In genomic region chr14:101761032-101761880, GRCh38 we compare ENCODE assay signal across 8 cellular contexts. TPM values are rescaled to one million over a fixed set of nuclear protein-coding genes. Genes with fewer than 3 reads are reported as not detected.
DNase-seq lines count a peak whose midpoint lies in the region; ATAC-seq and TF ChIP-seq lines count a peak whose summit lies in the region.

Gene PPP2R5C, plus strand, starts transcription at chr14:101761709. Its CDS starts 185 bp downstream, at chr14:101761894.

- H3K9me3 ChIP-seq in body of pancreas (no peaks in the 10 kb centered on the region), iPS DF 6.9 (ENCODE audit: control insufficient read depth, insufficient read depth, low read length) (no peaks in the 10 kb centered on the region), gastrocnemius medialis (no peaks in the 10 kb centered on the region)

- H3K27ac ChIP-seq in body of pancreas = peak within 1 kb of the TSS; percentile 95 to 98 (median 96)
- H3K27ac ChIP-seq in iPS DF 6.9 (ENCODE audit: low read length) = no peak within 1 kb of the TSS
- H3K27ac ChIP-seq in gastrocnemius medialis = peak within 1 kb of the TSS; percentile 93 to 98 (median 96)

- ATAC-seq in GM18519 (IDR thresholded peaks at IDR 0.05; ENCODE audit: low FRiP score, unreplicated experiment) (peak; percentile 45), HG02981 (IDR thresholded peaks at IDR 0.05; ENCODE audit: unreplicated experiment) (peak; percentile 57), body of pancreas (peak; percentile 80), gastrocnemius medialis (peak; percentile 69 to 72)

- TF ChIP-seq CTCF in body of pancreas (IDR thresholded peaks at IDR 0.05) = peak in 1 of 7 experiments; percentile 7
- TF ChIP-seq CTCF in gastrocnemius medialis (IDR thresholded peaks at IDR 0.05 in 4 of 5, conservative IDR thresholded peaks at IDR 0.05 in 1 of 5) = no peak

- H3K4me1 ChIP-seq in body of pancreas = peaks cover 21% of the 10 kb centered on the region
- H3K4me1 ChIP-seq in iPS DF 6.9 (ENCODE audit: control insufficient read depth, insufficient read depth, low read length) = no peaks in the 10 kb centered on the region
- H3K4me1 ChIP-seq in gastrocnemius medialis = peaks cover 8 to 16% of the 10 kb centered on the region in 2 donors

- WGBS in body of pancreas, 2 donors = 0 to 3% methylated on average over 14 to 71 of the region's 110 CpGs
- WGBS in iPS DF 6.9 (ENCODE audit: insufficient coverage, insufficient read length) = no CpG with 5 or more reads among the region's 110 CpGs

- peak; percentile 55 for DNase-seq in NCI-H2107 treated with DMSO at 0.1 percent for 48 hours (lab: John Stamatoyannopoulos, UW; ENCODE audit: unreplicated experiment)
- DNase-seq in UCSD-AML1 (lab: John Stamatoyannopoulos, UW; ENCODE audit: unreplicated experiment) = peak; percentile 84
- DNase-seq in body of pancreas = peak; percentile 93 to 95 (median 94)
- DNase-seq in iPS DF 6.9 (ENCODE audit: low read depth, low spot score) = no peak
- peak; percentile 91 to 92 for DNase-seq in gastrocnemius medialis
- DNase-seq in OCI-M2 (lab: John Stamatoyannopoulos, UW; ENCODE audit: unreplicated experiment) = no peak

- in situ Hi-C loops in gastrocnemius medialis (cut with MboI; ENCODE audit: low sequenced_read_pairs in 4 of 4) = loop anchor here (25.0 kb wide), 3 partner anchors 176 to 551 kb away; partner anchors contain the start of genes DYNC1H1 (in 1 of the 4), MOK (in 1 of the 4) and ZNF839 (in 1 of the 4)

- peak; percentile 53 to 89 (median 78) for TF ChIP-seq POLR2A in body of pancreas (IDR thresholded peaks at IDR 0.05)
- peak; percentile 72 to 74 for TF ChIP-seq POLR2A in gastrocnemius medialis (IDR thresholded peaks at IDR 0.05)

- H3K36me3 ChIP-seq in body of pancreas (replicated peaks in 1 of 2; ENCODE audit: insufficient read depth in 1 of 2, low read depth in 2 of 2) (no peaks in the 10 kb centered on the region), iPS DF 6.9 (ENCODE audit: control insufficient read depth, insufficient read depth, low read length) (no peaks in the 10 kb centered on the region), gastrocnemius medialis (no peaks in the 10 kb centered on the region)

- H3K27me3 ChIP-seq in body of pancreas (no peaks in the 10 kb centered on the region), iPS DF 6.9 (ENCODE audit: control insufficient read depth, insufficient read depth, low read length) (no peaks in the 10 kb centered on the region), gastrocnemius medialis (no peaks in the 10 kb centered on the region)

- H3K4me3 ChIP-seq in body of pancreas (peak within 1 kb of the TSS; percentile 86 to 89), iPS DF 6.9 (ENCODE audit: low read length) (peak within 1 kb of the TSS; percentile 80), gastrocnemius medialis (peak within 1 kb of the TSS; percentile 83 to 99 (median 93))

- intact Hi-C loops in body of pancreas (cut with DNase I) (no loop called here), gastrocnemius medialis (cut with DNase I; ENCODE audit: low total_unique reads) (loop anchor here (1.0 to 5.0 kb wide), 6 partner anchors 46 to 326 kb away; partner anchors contain the start of genes DYNC1H1 and HSP90AA1)

RNA-seq across cellular contexts. Expression of gene PPP2R5C, which starts in this region (rescaled TPM):
- total RNA-seq in body of pancreas = 10 to 100 TPM; 59.0 to 77.6 TPM
- total RNA-seq in gastrocnemius medialis = 10 to 100 TPM; 35.4 to 65.9 (median 49.3) TPM

Comparison
In these comparisons a context has a peak if more than half of its experiments do, and no peak if none do; other contexts are left out.
1. DNase-seq: peak in NCI-H2107 treated with DMSO at 0.1 percent for 48 hours (single experiment), UCSD-AML1 (single experiment), body of pancreas (4 of 4) and gastrocnemius medialis (2 of 2); none in iPS DF 6.9 (single experiment) and OCI-M2 (single experiment).
2. Peak in every context shown above with its lines, with median percentiles within 50 percentile points of each other: ATAC-seq and H3K4me3 ChIP-seq.